Comparison of ENCODE assay signal across 21 cellular contexts in the genomic region with DNA sequence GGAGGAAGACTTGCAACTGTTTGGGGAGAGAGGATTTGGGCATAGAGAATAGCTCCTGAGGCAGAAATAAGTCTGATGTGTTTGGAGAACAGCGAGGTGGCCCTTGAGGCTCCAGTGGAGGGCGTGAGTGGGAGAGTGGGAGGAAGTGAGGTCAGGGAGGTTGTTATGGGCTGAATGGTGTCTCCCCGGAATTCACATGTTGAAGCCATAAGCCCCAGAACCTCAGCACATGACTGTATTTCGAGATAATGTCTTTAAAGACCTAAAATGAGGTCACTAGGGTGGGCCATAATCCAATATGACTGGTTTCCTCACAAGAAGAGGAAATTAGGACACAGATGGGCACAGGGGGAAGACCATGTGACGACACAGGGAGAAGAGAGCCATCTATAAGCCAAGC.
"Had no signal": no experiment of that assay in that cellular context is flagged by ENCODE, and none has a peak within 500 bp of the region (broad histone marks: within the 10 kb centered on the region; RNA-seq: fewer than 3 reads in every experiment).

No MANE protein-coding gene starts in this region.

- H3K9me3 ChIP-seq: SJSA1 had no signal

- H3K36me3 ChIP-seq: SJSA1 had no signal

- DNase-seq: MM.1S, NCI-H1092 treated with DMSO at 0.1 percent for 48 hours, NCI-H1436, NCI-H187, NCI-H2029, NCI-H2081 treated with DMSO at 0.1 percent for 48 hours, NCI-H2171, NCI-H226, NCI-H446, NCI-H510A, NCI-H524 treated with DMSO at 0.1 percent for 48 hours, NCI-H69, NCI-H774, PC-3, SIG-M5 had no signal

- ATAC-seq: K562, Panc1, PC-3 had no signal

- FAIRE-seq: K562 had no signal

- H3K4me3 ChIP-seq: K562, SJSA1, SK-N-MC had no signal

- H3K4me1 ChIP-seq: SJSA1 had no signal

- H3K27me3 ChIP-seq: SJSA1 had no signal

- H3K27ac ChIP-seq: KMS-11, RWPE1, SJSA1, SK-N-MC had no signal
